8 cellular contexts compared by ENCODE assay signal in the genomic region with DNA sequence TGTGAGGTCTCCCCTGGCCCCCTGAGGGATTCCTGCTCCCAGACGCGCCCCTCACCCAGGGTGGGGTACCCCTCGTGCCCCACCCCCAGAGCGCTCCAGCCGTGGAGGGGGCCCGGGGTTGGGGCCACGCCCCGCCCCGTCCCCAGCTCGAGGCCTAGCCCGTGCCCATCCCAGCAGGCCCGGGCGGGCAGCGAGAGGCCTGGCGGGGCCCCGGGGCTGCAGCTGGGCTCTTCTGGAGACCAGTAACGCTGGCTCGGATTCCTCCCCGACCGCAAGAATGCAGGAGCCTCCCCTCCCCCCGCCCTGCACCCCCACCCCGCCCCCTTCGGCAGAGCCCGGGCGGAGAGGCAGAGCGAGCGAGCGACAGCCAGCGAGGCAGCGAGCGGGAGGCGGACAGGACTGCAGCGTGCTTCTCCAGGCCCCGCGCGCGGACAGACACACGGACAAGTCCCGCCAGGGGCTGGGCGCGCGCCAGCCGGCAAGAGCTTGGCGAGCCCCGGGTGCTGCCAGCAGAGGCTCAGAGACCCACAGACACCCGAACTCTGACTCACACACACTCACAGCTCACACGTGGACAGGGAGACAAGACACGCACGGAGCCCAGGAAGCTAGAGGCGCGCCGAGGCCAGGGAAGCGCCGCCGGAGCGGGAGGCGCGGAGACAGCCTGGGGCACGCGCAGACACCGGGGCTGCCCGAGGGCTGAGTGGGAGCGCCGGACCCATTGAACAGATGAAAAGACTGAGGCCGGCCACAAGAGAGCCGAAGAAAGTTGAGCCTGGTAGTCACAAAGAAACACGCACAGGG. TPM values are rescaled to one million over a fixed set of nuclear protein-coding genes. Genes with fewer than 3 reads are reported as not detected.
A peak's percentile ranks its signal among the peaks of the same experiment; 100 is the strongest.
DNase-seq lines count a peak whose midpoint lies in the region; ATAC-seq and TF ChIP-seq lines count a peak whose summit lies in the region.

No MANE protein-coding gene starts in this region.

- peak overlapping the region; percentile 78 for H3K4me3 Mint-ChIP-seq in activated CD4-positive, alpha-beta T cell treated with anti-CD3 and anti-CD28 coated beads for 36 hours

- peak overlapping the region; percentile 18 to 51 for H3K9ac ChIP-seq in duodenal mucosa (ENCODE audit: low read depth in 1 of 2, low read length in 2 of 2)

- no peak for ATAC-seq in activated CD4-positive, alpha-beta T cell treated with anti-CD3 and anti-CD28 coated beads for 36 hours
- ATAC-seq in right lobe of liver: peak in 3 of 4 donors; percentile 1 to 20 (median 5)

- H3K27me3 Mint-ChIP-seq in activated CD4-positive, alpha-beta T cell treated with anti-CD3 and anti-CD28 coated beads for 36 hours: no peaks in the 10 kb centered on the region

- POLR2A ChIA-PET in activated CD4-positive, alpha-beta T cell treated with anti-CD3 and anti-CD28 coated beads for 36 hours (lab: Charles Lee): interaction anchor here (0.8 to 2.3 kb wide), 5 partner anchors 19 to 121 kb away, joined by 3 to 10 read pairs (median 4); a partner anchor contains a TSS

- WGBS in right lobe of liver (ENCODE audit: insufficient coverage, low coverage, low lambda C conversion rate, missing lambda C conversion rate): under 1% methylated on average over 17 of the region's 67 CpGs

- H3K9me3 ChIP-seq in duodenal mucosa (ENCODE audit: control insufficient read depth in 1 of 2, low read length in 2 of 2): no peaks in the 10 kb centered on the region
- H3K9me3 ChIP-seq in right lobe of liver: no peaks in the 10 kb centered on the region

- H3K4me3 ChIP-seq in duodenal mucosa (ENCODE audit: low read depth in 1 of 2, low read length in 2 of 2): peak overlapping the region; percentile 53 to 55
- H3K4me3 ChIP-seq in right lobe of liver: peak overlapping the region in 2 of 3 donors; percentile 21 to 29

- H3K9me3 Mint-ChIP-seq in activated CD4-positive, alpha-beta T cell treated with anti-CD3 and anti-CD28 coated beads for 36 hours (ENCODE audit: low read depth): no peaks in the 10 kb centered on the region

- intact Hi-C loops in activated CD4-positive, alpha-beta T cell treated with anti-CD3 and anti-CD28 coated beads for 36 hours (cut with DNase I, micrococcal nuclease): no loop called here
- intact Hi-C loops in right lobe of liver (cut with DNase I): no loop called here

- H3K4me1 ChIP-seq in duodenal mucosa (ENCODE audit: control insufficient read depth in 1 of 2, insufficient read depth in 2 of 2, low read length in 2 of 2): peaks cover 65 to 72% of the 10 kb centered on the region in 2 donors
- peaks cover 0 to 44% (median 17%) of the 10 kb centered on the region in 4 donors for H3K4me1 ChIP-seq in right lobe of liver

- H3K27ac Mint-ChIP-seq in activated CD4-positive, alpha-beta T cell treated with anti-CD3 and anti-CD28 coated beads for 36 hours: peak overlapping the region; percentile 93

- H3K36me3 Mint-ChIP-seq in activated CD4-positive, alpha-beta T cell treated with anti-CD3 and anti-CD28 coated beads for 36 hours (ENCODE audit: low read depth): peaks cover 16% of the 10 kb centered on the region

- no peak for TF ChIP-seq CTCF in right lobe of liver (IDR thresholded peaks at IDR 0.05)

- peaks cover 0 to 25% of the 10 kb centered on the region in 2 donors for H3K36me3 ChIP-seq in duodenal mucosa (ENCODE audit: control insufficient read depth in 1 of 2, insufficient read depth in 2 of 2, low read length in 2 of 2)
- H3K36me3 ChIP-seq in right lobe of liver: peaks cover 0 to 8% (median 5%) of the 10 kb centered on the region in 4 donors

- no peaks in the 10 kb centered on the region for H3K27me3 ChIP-seq in duodenal mucosa (ENCODE audit: control insufficient read depth in 1 of 2, insufficient read depth in 2 of 2, low read length in 2 of 2)
- H3K27me3 ChIP-seq in right lobe of liver: no peaks in the 10 kb centered on the region

- TF ChIP-seq POLR2A in right lobe of liver (IDR thresholded peaks at IDR 0.05): no peak

- CTCF ChIA-PET in activated CD4-positive, alpha-beta T cell treated with anti-CD3 and anti-CD28 coated beads for 36 hours (lab: Charles Lee): interaction anchor here (6.4 to 10.3 kb wide), 2 partner anchors 21 to 45 kb away, joined by 70 to 96 read pairs; a partner anchor contains a TSS

- peaks cover 77% of the 10 kb centered on the region for H3K4me1 Mint-ChIP-seq in activated CD4-positive, alpha-beta T cell treated with anti-CD3 and anti-CD28 coated beads for 36 hours

- H3K27ac ChIP-seq in duodenal mucosa (ENCODE audit: low read depth, low read length) (peak overlapping the region; percentile 84), right lobe of liver (peak overlapping the region; percentile 47 to 75 (median 74))

- DNase-seq in SIG-M5 treated with dmso at 0.1 percent for 504 hours (lab: John Stamatoyannopoulos, UW; ENCODE audit: unreplicated experiment) (peak; percentile 30), SIG-M5 (lab: John Stamatoyannopoulos, UW) (no peak), right lobe of liver (peak in 2 of 3 donors; percentile 55 to 60), stromal cell of bone marrow (ENCODE audit: low read depth) (peak; percentile 87), NCI-H748 (lab: John Stamatoyannopoulos, UW; ENCODE audit: unreplicated experiment) (no peak), NCI-H187 treated with DMSO at 0.1 percent for 48 hours (lab: John Stamatoyannopoulos, UW) (no peak)
- DNase-seq in activated CD4-positive, alpha-beta T cell treated with anti-CD3 and anti-CD28 coated beads for 36 hours: peak; percentile 65

RNA-seq across cellular contexts. Expression of a gene that starts 15.2 kb away (rescaled TPM):
- 10 to 100 TPM; 34.5 to 58.5 TPM for total RNA-seq in activated CD4-positive, alpha-beta T cell treated with anti-CD3 and anti-CD28 coated beads for 36 hours
- 10 to 100 TPM; 10.2 to 22.5 (median 19.8) TPM for total RNA-seq in right lobe of liver

RNA-seq across cellular contexts. Expression of a gene that starts 26.8 kb away (rescaled TPM):
- 10 to 100 TPM; 18.9 to 21.3 TPM for total RNA-seq in activated CD4-positive, alpha-beta T cell treated with anti-CD3 and anti-CD28 coated beads for 36 hours
- total RNA-seq in right lobe of liver: under 1 TPM in 2 of 6 experiments, not detected in 4; 0.07 TPM

RNA-seq across cellular contexts. Expression of a gene that starts 45.6 kb away (rescaled TPM):
- total RNA-seq in activated CD4-positive, alpha-beta T cell treated with anti-CD3 and anti-CD28 coated beads for 36 hours: under 1 TPM; 0.19 to 0.32 TPM
- not detected for total RNA-seq in right lobe of liver

Comparison
In these comparisons a context has a peak if more than half of its experiments do, and no peak if none do; other contexts are left out.
1. DNase-seq: peak in SIG-M5 treated with dmso at 0.1 percent for 504 hours (single experiment), activated CD4-positive, alpha-beta T cell treated with anti-CD3 and anti-CD28 coated beads for 36 hours (single experiment), right lobe of liver (2 of 3) and stromal cell of bone marrow (single experiment); none in SIG-M5 (single experiment), NCI-H748 (single experiment) and NCI-H187 treated with DMSO at 0.1 percent for 48 hours (single experiment).
2. RNA of a gene that starts 26.8 kb away (total RNA-seq): 18.9 to 21.3 TPM in activated CD4-positive, alpha-beta T cell treated with anti-CD3 and anti-CD28 coated beads for 36 hours; 0.07 TPM in right lobe of liver; every median in the first group is over 10 times any median in the second.